ENCODE assay signal across 7 cellular contexts in the genomic region with DNA sequence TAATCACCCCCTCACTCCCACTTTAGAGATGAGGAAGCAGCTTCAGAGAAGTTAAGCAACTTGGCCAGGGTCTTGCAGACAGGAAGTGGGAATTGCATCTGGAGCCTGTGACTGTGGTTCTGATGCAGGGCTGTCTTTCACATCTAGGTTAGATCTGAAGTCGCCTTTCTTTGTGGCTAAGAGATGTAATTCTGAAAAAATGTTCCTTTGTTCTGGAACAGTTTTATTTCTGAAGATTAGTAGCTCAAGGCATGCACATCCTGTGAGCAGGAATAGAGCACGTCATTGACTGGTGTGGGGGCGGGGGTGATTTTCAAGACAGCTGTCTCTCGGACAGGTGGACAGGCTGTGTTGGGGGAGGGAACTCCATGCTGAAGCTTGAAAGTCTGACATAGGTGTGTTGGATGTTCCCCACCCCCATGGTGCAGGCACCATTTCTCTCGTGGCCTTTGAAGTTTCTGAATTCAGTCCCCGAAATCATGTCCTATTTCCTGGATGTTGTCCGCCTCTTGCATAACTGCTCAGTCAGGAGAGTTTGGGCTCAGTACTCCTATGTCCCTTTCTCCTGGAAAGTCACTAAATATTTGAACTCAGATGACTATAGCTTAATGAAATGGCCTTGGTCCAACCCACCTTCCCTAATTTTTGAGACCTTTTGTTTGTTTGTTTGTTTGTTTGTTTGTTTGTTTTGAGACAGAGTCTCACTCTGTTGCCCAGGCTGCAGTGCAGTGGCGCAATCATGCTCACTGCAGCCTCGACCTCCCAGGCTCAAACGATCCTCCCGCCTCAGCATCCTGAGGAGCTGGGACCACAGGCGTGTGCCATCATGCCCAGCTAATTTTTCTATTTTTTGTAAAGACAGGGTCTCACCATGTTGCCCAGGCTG. TPM values are rescaled to one million over a fixed set of nuclear protein-coding genes. Genes with fewer than 3 reads are reported as not detected.
A peak's percentile ranks its signal among the peaks of the same experiment; 100 is the strongest.
DNase-seq lines count a peak whose midpoint lies in the region; ATAC-seq, FAIRE-seq and TF ChIP-seq lines count a peak whose summit lies in the region.

No MANE protein-coding gene starts in this region.

- H2AK5ac ChIP-seq in neuronal stem cell (ENCODE audit: low read depth, low read length): no peak overlapping the region

- no peak overlapping the region for H3K4ac ChIP-seq in neuronal stem cell (ENCODE audit: low read length)

- H3K27me3 Mint-ChIP-seq in dendritic cell treated with granulocyte-macrophage colony-stimulating factor and Interleukin-4, amounts not matched to agents 40 ng/mL and 50 ng/mL, for 4 days: peaks cover 26% of the 10 kb centered on the region

- H4K20me1 ChIP-seq in OCI-LY1 (ENCODE audit: insufficient read depth, low read length): no peaks in the 10 kb centered on the region

- H3K36me3 Mint-ChIP-seq in dendritic cell treated with granulocyte-macrophage colony-stimulating factor and Interleukin-4, amounts not matched to agents 40 ng/mL and 50 ng/mL, for 4 days (ENCODE audit: low read depth): no peaks in the 10 kb centered on the region

- H3K4me2 ChIP-seq in OCI-LY1 (ENCODE audit: low read length): peak overlapping the region; percentile 48; the same call in 1 of the 2 replicates
- H3K4me2 ChIP-seq in neuronal stem cell (ENCODE audit: insufficient read depth, low read length, poor library complexity, severe bottlenecking): no peak overlapping the region

- H2BK12ac ChIP-seq in neuronal stem cell (ENCODE audit: low read length): no peak overlapping the region

- no peak overlapping the region for H3K14ac ChIP-seq in neuronal stem cell (ENCODE audit: low read length)

- peaks cover 36% of the 10 kb centered on the region for H3K4me1 ChIP-seq in OCI-LY1 (ENCODE audit: insufficient read depth, low read length, severe bottlenecking)
- H3K4me1 ChIP-seq in neuronal stem cell (ENCODE audit: control insufficient read depth in 2 of 2, insufficient read depth in 1 of 2, low read depth in 1 of 2, low read length in 2 of 2): peaks cover 12 to 13% of the 10 kb centered on the region in 2 donors

- H3K27ac ChIP-seq in OCI-LY1 (ENCODE audit: low read depth, low read length, poor library complexity, severe bottlenecking) (no peak overlapping the region), neuronal stem cell (replicated peaks; ENCODE audit: low read length) (no peak overlapping the region)

- H4K91ac ChIP-seq in neuronal stem cell (ENCODE audit: low read depth, low read length, poor library complexity): no peak overlapping the region

- H3K9me2 ChIP-seq in OCI-LY1 (ENCODE audit: low read depth, low read length): no peaks in the 10 kb centered on the region

- no peak overlapping the region for H2BK120ac ChIP-seq in neuronal stem cell (ENCODE audit: low read depth, low read length)

- no peak for ATAC-seq in HG02763 (IDR thresholded peaks at IDR 0.05; ENCODE audit: unreplicated experiment)

- no peak overlapping the region for H2BK5ac ChIP-seq in neuronal stem cell (ENCODE audit: low read length)

- H3F3A ChIP-seq in OCI-LY1 (ENCODE audit: insufficient read depth, low read length): no peaks in the 10 kb centered on the region

- H3K9ac ChIP-seq in OCI-LY1 (ENCODE audit: low read length) (no peak overlapping the region), neuronal stem cell (ENCODE audit: low read depth, low read length, poor library complexity) (no peak overlapping the region)

- no peaks in the 10 kb centered on the region for H3K9me3 Mint-ChIP-seq in dendritic cell treated with granulocyte-macrophage colony-stimulating factor and Interleukin-4, amounts not matched to agents 40 ng/mL and 50 ng/mL, for 4 days

- H3K4me1 Mint-ChIP-seq in dendritic cell treated with granulocyte-macrophage colony-stimulating factor and Interleukin-4, amounts not matched to agents 40 ng/mL and 50 ng/mL, for 4 days (ENCODE audit: low read depth): peaks cover 48% of the 10 kb centered on the region

- intact Hi-C loops in dendritic cell treated with granulocyte-macrophage colony-stimulating factor and Interleukin-4, amounts not matched to agents 40 ng/mL and 50 ng/mL, for 4 days (cut with micrococcal nuclease): loop anchor here (1.0 to 5.0 kb wide), 2 partner anchors 21 to 39 kb away; a partner anchor contains a TSS

- H3K27me3 ChIP-seq in OCI-LY1 (ENCODE audit: insufficient read depth, low read length) (no peaks in the 10 kb centered on the region), neuronal stem cell (ENCODE audit: control insufficient read depth in 3 of 3, insufficient read depth in 3 of 3, low read depth in 1 of 3, low read length in 3 of 3) (peaks cover 0 to 4% (median 0%) of the 10 kb centered on the region in 3 experiments)

- no peak overlapping the region for H4K8ac ChIP-seq in neuronal stem cell (ENCODE audit: low read depth, low read length)

- TF ChIP-seq CTCF in OCI-LY1 (IDR thresholded peaks at IDR 0.05; ENCODE audit: low read length): no peak

- H3K23ac ChIP-seq in neuronal stem cell (ENCODE audit: low read depth, low read length, poor library complexity): no peak overlapping the region

- no peak for TF ChIP-seq POLR2A in GM12892 (IDR thresholded peaks at IDR 0.05; ENCODE audit: low read depth, low read length)

- DNase-seq in GM12892 (ENCODE audit: insufficient read length) (no peak), neuronal stem cell (ENCODE audit: low spot score) (no peak), cerebellar nuclear complex (lab: John Stamatoyannopoulos, UW) (no peak), mesenteric fat pad (ENCODE audit: low spot score) (no peak)

- no CpG with 5 or more reads among the region's 12 CpGs for WGBS in neuronal stem cell (ENCODE audit: extremely low coverage in 2 of 2, insufficient read length in 2 of 2, insufficient replicate concordance in 1 of 2), 2 donors

- no peaks in the 10 kb centered on the region for H3K79me1 ChIP-seq in neuronal stem cell (ENCODE audit: low read depth, low read length)

- H3K4me3 ChIP-seq in OCI-LY1 (ENCODE audit: low read depth, low read length, poor library complexity, severe bottlenecking): no peak overlapping the region
- H3K4me3 ChIP-seq in neuronal stem cell (ENCODE audit: low read length in 2 of 2): no peak overlapping the region

- H3K9me3 ChIP-seq in OCI-LY1 (ENCODE audit: low read length): no peaks in the 10 kb centered on the region
- H3K9me3 ChIP-seq in neuronal stem cell (replicated peaks in 1 of 2; ENCODE audit: control insufficient read depth in 2 of 2, insufficient read depth in 1 of 2, low read depth in 1 of 2, low read length in 2 of 2): no peaks in the 10 kb centered on the region

- H2BK15ac ChIP-seq in neuronal stem cell (ENCODE audit: low read length): no peak overlapping the region

- no peak overlapping the region for H3K18ac ChIP-seq in neuronal stem cell (ENCODE audit: low read length)

- no peaks in the 10 kb centered on the region for H3K79me2 ChIP-seq in OCI-LY1 (ENCODE audit: insufficient read depth, low read length)

- FAIRE-seq in GM12892 (lab: Jason Lieb, UNC): peak; percentile 82

- no peaks in the 10 kb centered on the region for H3K36me3 ChIP-seq in OCI-LY1 (ENCODE audit: insufficient read depth, low read length)
- H3K36me3 ChIP-seq in neuronal stem cell (replicated peaks in 1 of 2; ENCODE audit: control insufficient read depth in 2 of 2, insufficient read depth in 2 of 2, low read length in 2 of 2): no peaks in the 10 kb centered on the region

- peak overlapping the region; percentile 84 for H3K27ac Mint-ChIP-seq in dendritic cell treated with granulocyte-macrophage colony-stimulating factor and Interleukin-4, amounts not matched to agents 40 ng/mL and 50 ng/mL, for 4 days

- no peak overlapping the region for H2AFZ ChIP-seq in OCI-LY1 (ENCODE audit: low read length)
- H2AFZ ChIP-seq in neuronal stem cell (ENCODE audit: low read length): peak overlapping the region; percentile 27

- H3K4me3 Mint-ChIP-seq in dendritic cell treated with granulocyte-macrophage colony-stimulating factor and Interleukin-4, amounts not matched to agents 40 ng/mL and 50 ng/mL, for 4 days: no peak overlapping the region

RNA-seq across cellular contexts. Expression of a gene that starts 21.0 kb away (rescaled TPM):
- 162 TPM for polyA plus RNA-seq in GM12892 (2012; ENCODE audit: missing spikeins)
- polyA plus RNA-seq in neuronal stem cell (2013, experiment 1 of 2): 11.7 TPM
- 12.1 TPM for polyA plus RNA-seq in neuronal stem cell (2013, experiment 2 of 2)
- total RNA-seq in mesenteric fat pad: 186 TPM

RNA-seq across cellular contexts. Expression of a gene that starts 45.9 kb away (rescaled TPM):
- polyA plus RNA-seq in GM12892 (2012; ENCODE audit: missing spikeins): 1.8 TPM
- polyA plus RNA-seq in neuronal stem cell (2013, experiment 1 of 2): not detected
- not detected for polyA plus RNA-seq in neuronal stem cell (2013, experiment 2 of 2)
- not detected for total RNA-seq in mesenteric fat pad

RNA-seq across cellular contexts. Expression of a gene that starts 50.9 kb away (rescaled TPM):
- polyA plus RNA-seq in GM12892 (2012; ENCODE audit: missing spikeins): 9.0 TPM
- polyA plus RNA-seq in neuronal stem cell (2013, experiment 1 of 2): not detected
- polyA plus RNA-seq in neuronal stem cell (2013, experiment 2 of 2): not detected
- total RNA-seq in mesenteric fat pad: 6.4 TPM
